Comparison of ENCODE assay signal across 10 cellular contexts in genomic region chr4:3385719-3386440, GRCh38. TPM values are rescaled to one million over a fixed set of nuclear protein-coding genes. Genes with fewer than 3 reads are reported as not detected.
DNase-seq lines count a peak whose midpoint lies in the region; ATAC-seq and TF ChIP-seq lines count a peak whose summit lies in the region.
"Had no signal": no experiment of that assay in that cellular context is flagged by ENCODE, and none has a peak within 500 bp of the region (broad histone marks: within the 10 kb centered on the region; RNA-seq: fewer than 3 reads in every experiment).

No MANE protein-coding gene starts in this region.

- H3K4me3 Mint-ChIP-seq in CD4-positive, CD25-positive, alpha-beta regulatory T cell = no peak overlapping the region
- no peak overlapping the region for H3K4me3 Mint-ChIP-seq in activated T-helper 1 cell treated with anti-CD3 and anti-CD28 coated beads, Interleukin-12 subunit alpha, Interleukin-12 subunit beta, Interleukin-2, Interleukin-4 antibody, amounts not matched to agents 30 ng/mL and 10 ng/mL and 1 ng/mL, durations not matched to agents 14 hours and 24 hours and 36 hours

- H4K20me1 ChIP-seq in hepatocyte (ENCODE audit: insufficient read depth, poor library complexity, severe bottlenecking) = no peaks in the 10 kb centered on the region

- intact Hi-C loops in activated T-helper 1 cell treated with anti-CD3 and anti-CD28 coated beads, Interleukin-12 subunit alpha, Interleukin-12 subunit beta, Interleukin-2, Interleukin-4 antibody, amounts not matched to agents 30 ng/mL and 10 ng/mL and 1 ng/mL, durations not matched to agents 14 hours and 24 hours and 36 hours (cut with micrococcal nuclease) = no loop called here

- no peak overlapping the region for H3K4me2 ChIP-seq in hepatocyte

- H3K27ac Mint-ChIP-seq in CD4-positive, CD25-positive, alpha-beta regulatory T cell = peak overlapping the region in 2 of 3 donors; percentile 32 to 72
- peak overlapping the region; percentile 18 for H3K27ac Mint-ChIP-seq in activated T-helper 1 cell treated with anti-CD3 and anti-CD28 coated beads, Interleukin-12 subunit alpha, Interleukin-12 subunit beta, Interleukin-2, Interleukin-4 antibody, amounts not matched to agents 30 ng/mL and 10 ng/mL and 1 ng/mL, durations not matched to agents 14 hours and 24 hours and 36 hours

- WGBS in hepatocyte (ENCODE audit: low lambda C conversion rate, missing lambda C conversion rate) = 94% methylated on average over 22 of the region's 22 CpGs

- H2AFZ ChIP-seq in hepatocyte = no peak overlapping the region

- no peaks in the 10 kb centered on the region for H3K79me2 ChIP-seq in hepatocyte

- H3K27me3 Mint-ChIP-seq in CD4-positive, CD25-positive, alpha-beta regulatory T cell = no peaks in the 10 kb centered on the region
- H3K27me3 Mint-ChIP-seq in activated T-helper 1 cell treated with anti-CD3 and anti-CD28 coated beads, Interleukin-12 subunit alpha, Interleukin-12 subunit beta, Interleukin-2, Interleukin-4 antibody, amounts not matched to agents 30 ng/mL and 10 ng/mL and 1 ng/mL, durations not matched to agents 14 hours and 24 hours and 36 hours (ENCODE audit: insufficient read depth) = peaks cover 15% of the 10 kb centered on the region

- no peak for DNase-seq in CD4-positive, CD25-positive, alpha-beta regulatory T cell
- DNase-seq in activated T-helper 1 cell treated with anti-CD3 and anti-CD28 coated beads, Interleukin-12 subunit alpha, Interleukin-12 subunit beta, Interleukin-2, Interleukin-4 antibody, amounts not matched to agents 30 ng/mL and 10 ng/mL and 1 ng/mL, durations not matched to agents 14 hours and 24 hours and 36 hours (ENCODE audit: low spot score) = no peak
- DNase-seq in hepatocyte (ENCODE audit: low spot score) (no peak), erythroblast (lab: John Stamatoyannopoulos, UW) (no peak)
- DNase-seq: NCI-H2227 treated with DMSO at 0.1 percent for 48 hours had no signal

- no peak overlapping the region for H3K27ac ChIP-seq in CD4-positive, CD25-positive, alpha-beta regulatory T cell (ENCODE audit: insufficient read depth, low read length, poor library complexity, severe bottlenecking)
- H3K27ac ChIP-seq in hepatocyte (peak overlapping the region; percentile 62), skeletal muscle tissue (ENCODE audit: low read depth, low read length) (peak overlapping the region; percentile 31)

- ATAC-seq in CD4-positive, CD25-positive, alpha-beta regulatory T cell (ENCODE audit: low read depth in 2 of 2) = no peak
- no peak for ATAC-seq in HG02840 (IDR thresholded peaks at IDR 0.05; ENCODE audit: low FRiP score, unreplicated experiment)
- no peak for ATAC-seq in HG03378 (IDR thresholded peaks at IDR 0.05; ENCODE audit: unreplicated experiment)
- ATAC-seq in GM21786 (IDR thresholded peaks at IDR 0.05; ENCODE audit: unreplicated experiment) = no peak

- H3K27me3 ChIP-seq in CD4-positive, CD25-positive, alpha-beta regulatory T cell (ENCODE audit: control insufficient read depth, insufficient read depth, low read length) = no peaks in the 10 kb centered on the region
- no peaks in the 10 kb centered on the region for H3K27me3 ChIP-seq in hepatocyte
- no peaks in the 10 kb centered on the region for H3K27me3 ChIP-seq in skeletal muscle tissue (ENCODE audit: control insufficient read depth in 3 of 3, insufficient read depth in 3 of 3, low read length in 3 of 3)

- H3K4me1 ChIP-seq in CD4-positive, CD25-positive, alpha-beta regulatory T cell (ENCODE audit: control insufficient read depth, insufficient read depth, low read length, poor library complexity, severe bottlenecking) = peaks cover 3% of the 10 kb centered on the region
- H3K4me1 ChIP-seq in hepatocyte (ENCODE audit: insufficient read depth) = peaks cover 30% of the 10 kb centered on the region
- H3K4me1 ChIP-seq in skeletal muscle tissue (ENCODE audit: control insufficient read depth in 3 of 3, insufficient read depth in 3 of 3, low read length in 3 of 3) = peaks cover 17 to 27% (median 17%) of the 10 kb centered on the region in 3 donors

- no peak for TF ChIP-seq POLR2A in erythroblast (IDR thresholded peaks at IDR 0.05; ENCODE audit: low read length)

- peaks cover 0 to 26% (median 0%) of the 10 kb centered on the region in 4 donors for H3K4me1 Mint-ChIP-seq in CD4-positive, CD25-positive, alpha-beta regulatory T cell
- peaks cover 12% of the 10 kb centered on the region for H3K4me1 Mint-ChIP-seq in activated T-helper 1 cell treated with anti-CD3 and anti-CD28 coated beads, Interleukin-12 subunit alpha, Interleukin-12 subunit beta, Interleukin-2, Interleukin-4 antibody, amounts not matched to agents 30 ng/mL and 10 ng/mL and 1 ng/mL, durations not matched to agents 14 hours and 24 hours and 36 hours (ENCODE audit: low read depth)

- peaks cover 0 to 5% of the 10 kb centered on the region in 2 experiments for H3K9me3 ChIP-seq in CD4-positive, CD25-positive, alpha-beta regulatory T cell (ENCODE audit: control insufficient read depth in 2 of 2, low read length in 2 of 2)
- no peaks in the 10 kb centered on the region for H3K9me3 ChIP-seq in hepatocyte (ENCODE audit: low read depth)
- H3K9me3 ChIP-seq in skeletal muscle tissue (ENCODE audit: control insufficient read depth in 3 of 3, low read length in 3 of 3) = no peaks in the 10 kb centered on the region

- no peak overlapping the region for H3K4me3 ChIP-seq in CD4-positive, CD25-positive, alpha-beta regulatory T cell (ENCODE audit: low read depth, low read length)
- no peak overlapping the region for H3K4me3 ChIP-seq in hepatocyte
- H3K4me3 ChIP-seq in skeletal muscle tissue (ENCODE audit: low read length in 3 of 3) = no peak overlapping the region

- no peak for TF ChIP-seq CTCF in hepatocyte (IDR thresholded peaks at IDR 0.05; ENCODE audit: poor library complexity)

- no peaks in the 10 kb centered on the region for H3K36me3 ChIP-seq in CD4-positive, CD25-positive, alpha-beta regulatory T cell (ENCODE audit: control insufficient read depth, insufficient read depth, low read length)
- H3K36me3 ChIP-seq in hepatocyte (replicated peaks; ENCODE audit: insufficient read depth, low read depth) = no peaks in the 10 kb centered on the region
- H3K36me3 ChIP-seq in skeletal muscle tissue (ENCODE audit: control insufficient read depth in 3 of 3, insufficient read depth in 3 of 3, low read length in 3 of 3) = no peaks in the 10 kb centered on the region

- no peak overlapping the region for H3K9ac ChIP-seq in skeletal muscle tissue (ENCODE audit: low read depth in 1 of 3, low read length in 3 of 3)

- peaks cover 0 to 8% (median 3%) of the 10 kb centered on the region in 7 donors for H3K9me3 Mint-ChIP-seq in CD4-positive, CD25-positive, alpha-beta regulatory T cell
- peaks cover 15% of the 10 kb centered on the region for H3K9me3 Mint-ChIP-seq in activated T-helper 1 cell treated with anti-CD3 and anti-CD28 coated beads, Interleukin-12 subunit alpha, Interleukin-12 subunit beta, Interleukin-2, Interleukin-4 antibody, amounts not matched to agents 30 ng/mL and 10 ng/mL and 1 ng/mL, durations not matched to agents 14 hours and 24 hours and 36 hours

- H3K36me3 Mint-ChIP-seq in CD4-positive, CD25-positive, alpha-beta regulatory T cell = peaks cover 9% of the 10 kb centered on the region
- H3K36me3 Mint-ChIP-seq in activated T-helper 1 cell treated with anti-CD3 and anti-CD28 coated beads, Interleukin-12 subunit alpha, Interleukin-12 subunit beta, Interleukin-2, Interleukin-4 antibody, amounts not matched to agents 30 ng/mL and 10 ng/mL and 1 ng/mL, durations not matched to agents 14 hours and 24 hours and 36 hours (ENCODE audit: low read depth) = no peaks in the 10 kb centered on the region

- no peaks in the 10 kb centered on the region for H3K9me2 ChIP-seq in hepatocyte (replicated peaks; ENCODE audit: insufficient read depth)

RNA-seq across cellular contexts. Expression of gene HGFAC, which starts 55.9 kb away (rescaled TPM):
- not detected for total RNA-seq in CD4-positive, CD25-positive, alpha-beta regulatory T cell
- polyA plus RNA-seq in CD4-positive, CD25-positive, alpha-beta regulatory T cell = under 1 TPM in 1 of 4 donors, not detected in 3; 0.11 TPM
- total RNA-seq in activated T-helper 1 cell treated with anti-CD3 and anti-CD28 coated beads, Interleukin-12 subunit alpha, Interleukin-12 subunit beta, Interleukin-2, Interleukin-4 antibody, amounts not matched to agents 30 ng/mL and 10 ng/mL and 1 ng/mL, durations not matched to agents 14 hours and 24 hours and 36 hours = not detected in 2 replicates
- total RNA-seq in hepatocyte (0.32 and 0.87 TPM in 2 replicates), skeletal muscle tissue (0.52 TPM)
- polyA plus RNA-seq in hepatocyte = 1.7 and 1.8 TPM in 2 replicates
- polyA plus RNA-seq: BJ had no signal
